8 cellular contexts compared by ENCODE assay signal in the genomic region with DNA sequence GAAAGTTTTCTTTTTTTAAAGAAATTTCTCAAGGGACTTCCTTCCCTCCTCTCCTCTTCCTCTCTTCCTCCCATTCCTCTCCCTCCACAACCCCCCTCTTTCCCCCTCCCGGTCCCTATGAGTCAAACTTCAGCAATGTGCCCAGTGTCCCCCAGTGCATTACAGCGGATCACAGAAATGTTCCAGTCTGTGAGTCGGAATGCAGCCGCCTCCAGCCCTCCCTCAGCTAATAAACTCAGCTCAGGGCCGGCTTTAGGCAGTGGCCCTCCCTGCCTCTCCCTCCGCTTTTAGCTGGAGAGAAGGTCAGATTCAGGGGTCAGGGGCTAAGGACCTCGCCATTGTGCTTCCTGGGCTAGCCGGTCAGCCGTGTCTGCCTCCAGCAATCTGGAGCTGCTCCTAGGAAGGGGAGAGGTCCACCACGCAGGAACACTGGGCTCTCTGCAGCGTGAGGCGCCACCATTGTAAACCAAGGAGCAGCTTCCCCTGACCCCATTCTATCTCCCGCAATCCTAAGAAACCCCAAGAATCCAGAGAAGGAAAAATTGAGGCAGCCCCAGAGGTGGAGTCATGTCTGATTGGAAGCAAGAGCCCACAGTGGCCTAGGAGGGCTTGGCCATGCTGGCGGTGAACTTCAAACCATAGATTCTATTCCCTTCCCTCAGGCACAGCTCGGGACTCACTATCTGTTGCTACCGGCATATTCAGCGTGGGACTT. TPM values are rescaled to one million over a fixed set of nuclear protein-coding genes. Genes with fewer than 3 reads are reported as not detected.
A peak's percentile ranks its signal among the peaks of the same experiment; 100 is the strongest.
DNase-seq lines count a peak whose midpoint lies in the region; ATAC-seq and TF ChIP-seq lines count a peak whose summit lies in the region.

No MANE protein-coding gene starts in this region.

- TF ChIP-seq EP300 in ovary (IDR thresholded peaks at IDR 0.05), result no peak

- H3K4me3 Mint-ChIP-seq in activated naive CD8-positive, alpha-beta T cell treated with anti-CD3 and anti-CD28 coated beads for 36 hours, result peak overlapping the region; percentile 89

- intact Hi-C loops in Right ventricle myocardium superior (cut with DNase I) (no loop called here), ovary (cut with DNase I) (loop anchor here in 2 of 4 donors (10.0 kb wide), 1 partner anchor 106 kb away; no protein-coding TSS in a partner anchor)

- no peaks in the 10 kb centered on the region for H3K9me3 ChIP-seq in BLaER1
- no peaks in the 10 kb centered on the region for H3K9me3 ChIP-seq in ovary

- peaks cover 24% of the 10 kb centered on the region for H4K20me1 ChIP-seq in BLaER1

- H3K27me3 ChIP-seq in BLaER1, result no peaks in the 10 kb centered on the region
- no peaks in the 10 kb centered on the region for H3K27me3 ChIP-seq in ovary

- peak; percentile 91 for DNase-seq in HuH-7.5 (ENCODE audit: low spot score)
- DNase-seq in activated naive CD8-positive, alpha-beta T cell treated with anti-CD3 and anti-CD28 coated beads for 36 hours, result no peak
- peak; percentile 89 for DNase-seq in Right ventricle myocardium superior
- DNase-seq in ovary, result peak; percentile 78 to 93 (median 84)

- ATAC-seq in Right ventricle myocardium superior (ENCODE audit: poor library complexity), result peak; percentile 71
- no peak for ATAC-seq in GM21447 (IDR thresholded peaks at IDR 0.05; ENCODE audit: unreplicated experiment)
- ATAC-seq in HG03139 (IDR thresholded peaks at IDR 0.05; ENCODE audit: unreplicated experiment), result no peak
- no peak for ATAC-seq in HG02852 (IDR thresholded peaks at IDR 0.05; ENCODE audit: unreplicated experiment)

- H3K4me1 Mint-ChIP-seq in activated naive CD8-positive, alpha-beta T cell treated with anti-CD3 and anti-CD28 coated beads for 36 hours, result peaks cover 70% of the 10 kb centered on the region

- H3K4me3 ChIP-seq in BLaER1, result peak overlapping the region; percentile 92
- peak overlapping the region; percentile 81 for H3K4me3 ChIP-seq in ovary

- H3K9ac ChIP-seq in BLaER1, result peak overlapping the region; percentile 96

- H3K4me1 ChIP-seq in BLaER1, result peaks cover 76% of the 10 kb centered on the region
- peaks cover 37% of the 10 kb centered on the region for H3K4me1 ChIP-seq in ovary (ENCODE audit: insufficient read depth)

- no peaks in the 10 kb centered on the region for H3K36me3 ChIP-seq in BLaER1
- no peaks in the 10 kb centered on the region for H3K36me3 ChIP-seq in ovary

- peak; percentile 86 for TF ChIP-seq POLR2A in ovary (IDR thresholded peaks at IDR 0.05)

- H3K9me3 Mint-ChIP-seq in activated naive CD8-positive, alpha-beta T cell treated with anti-CD3 and anti-CD28 coated beads for 36 hours, result no peaks in the 10 kb centered on the region

- peak overlapping the region; percentile 92 for H3K4me2 ChIP-seq in BLaER1

- peak overlapping the region; percentile 98 for H3K27ac Mint-ChIP-seq in activated naive CD8-positive, alpha-beta T cell treated with anti-CD3 and anti-CD28 coated beads for 36 hours

- peak overlapping the region; percentile 98 for H3K27ac ChIP-seq in BLaER1
- peak overlapping the region; percentile 93 to 96 for H3K27ac ChIP-seq in ovary

- H3K27me3 Mint-ChIP-seq in activated naive CD8-positive, alpha-beta T cell treated with anti-CD3 and anti-CD28 coated beads for 36 hours, result no peaks in the 10 kb centered on the region

- 18 to 26% (median 23%) methylated on average over 17 of the region's 17 CpGs for WGBS in ovary, 3 donors

- no peak for TF ChIP-seq CTCF in ovary (IDR thresholded peaks at IDR 0.05)

- peaks cover 30% of the 10 kb centered on the region for H3K36me3 Mint-ChIP-seq in activated naive CD8-positive, alpha-beta T cell treated with anti-CD3 and anti-CD28 coated beads for 36 hours

RNA-seq across cellular contexts. Expression of a gene that starts 1.1 kb away (rescaled TPM):
- total RNA-seq in activated naive CD8-positive, alpha-beta T cell treated with anti-CD3 and anti-CD28 coated beads for 36 hours, result 100 to 1,000 TPM; 233 to 246 TPM
- total RNA-seq in Right ventricle myocardium superior, result 35.9 TPM
- 100 to 1,000 TPM in 5 of 7 donors, 10 to 100 TPM in 2; 47.2 to 151 (median 103) TPM for total RNA-seq in ovary
- polyA plus RNA-seq in ovary, result 10 to 100 TPM; 40.1 to 79.4 TPM

RNA-seq across cellular contexts. Expression of a gene that starts 47.8 kb away (rescaled TPM):
- 1 to 10 TPM; 5.4 to 6.0 TPM for total RNA-seq in activated naive CD8-positive, alpha-beta T cell treated with anti-CD3 and anti-CD28 coated beads for 36 hours
- 26.8 TPM for total RNA-seq in Right ventricle myocardium superior
- total RNA-seq in ovary, result 100 to 1,000 TPM in 2 of 7 donors, 10 to 100 TPM in 5; 36.7 to 143 (median 98.3) TPM
- 10 to 100 TPM; 24.1 to 41.1 TPM for polyA plus RNA-seq in ovary
